31 cellular contexts compared by ENCODE assay signal in genomic region chrX:140250363-140250762, GRCh38.
"Had no signal": no experiment of that assay in that cellular context is flagged by ENCODE, and none has a peak within 500 bp of the region (broad histone marks: within the 10 kb centered on the region; RNA-seq: fewer than 3 reads in every experiment).

No MANE protein-coding gene starts in this region.

- H3K4me3 Mint-ChIP-seq: activated CD4-positive, alpha-beta memory T cell treated with anti-CD3 and anti-CD28 coated beads for 36 hours; activated CD4-positive, alpha-beta T cell treated with anti-CD3 and anti-CD28 coated beads for 36 hours; activated CD4-positive, alpha-beta T cell treated with anti-CD3 and anti-CD28 coated beads, Interleukin-2, amount 10 ng/mL, durations not matched to agents 24 days and 14 days; activated CD8-positive, alpha-beta memory T cell treated with anti-CD3 and anti-CD28 coated beads, Interleukin-2, amount 10 ng/mL, durations not matched to agents 7 days and 5 days; activated CD8-positive, alpha-beta T cell treated with anti-CD3 and anti-CD28 coated beads, Interleukin-2, amount 10 ng/mL, durations not matched to agents 7 days and 5 days; activated naive CD4-positive, alpha-beta T cell treated with anti-CD3 and anti-CD28 coated beads for 36 hours; activated naive CD4-positive, alpha-beta T cell treated with anti-CD3 and anti-CD28 coated beads, Interleukin-2, amount 50 U/mL, for 24 hours; activated naive CD8-positive, alpha-beta T cell treated with anti-CD3 and anti-CD28 coated beads for 36 hours; activated naive CD8-positive, alpha-beta T cell treated with anti-CD3 and anti-CD28 coated beads, Interleukin-2, amount 50 U/mL, for 24 hours; activated T-helper 1 cell treated with anti-CD3 and anti-CD28 coated beads, Interleukin-12 subunit alpha, Interleukin-12 subunit beta, Interleukin-2, Interleukin-4 antibody, amounts not matched to agents 30 ng/mL and 10 ng/mL and 1 ng/mL, durations not matched to agents 14 hours and 24 hours and 36 hours had no signal

- H3K4me3 ChIP-seq: adrenal gland, breast epithelium, cardiac muscle cell, colonic mucosa, gastrocnemius medialis had no signal

- DNase-seq: activated CD4-positive, alpha-beta memory T cell treated with anti-CD3 and anti-CD28 coated beads for 36 hours; activated CD4-positive, alpha-beta T cell treated with anti-CD3 and anti-CD28 coated beads for 36 hours; activated CD4-positive, alpha-beta T cell treated with anti-CD3 and anti-CD28 coated beads, Interleukin-2, amount 10 ng/mL, durations not matched to agents 24 days and 14 days; activated CD4-positive, CD25-positive, alpha-beta regulatory T cell; activated CD4-positive, CD25-positive, alpha-beta regulatory T cell treated with anti-CD3 and anti-CD28 coated beads, Interleukin-2, amount 50 U/mL, for 72 hours; activated CD8-positive, alpha-beta memory T cell treated with anti-CD3 and anti-CD28 coated beads, Interleukin-2, amount 10 ng/mL, durations not matched to agents 7 days and 5 days; activated CD8-positive, alpha-beta memory T cell treated with anti-CD3 and anti-CD28 coated beads, Interleukin-2, amount 50 U/mL, for 4 hours; activated CD8-positive, alpha-beta T cell treated with anti-CD3 and anti-CD28 coated beads, Interleukin-2, amount 10 ng/mL, durations not matched to agents 7 days and 5 days; activated effector memory CD4-positive, alpha-beta T cell treated with anti-CD3 and anti-CD28 coated beads, Interleukin-2, amount 50 U/mL, for 16 hours; activated naive CD4-positive, alpha-beta T cell treated with anti-CD3 and anti-CD28 coated beads for 36 hours; activated naive CD8-positive, alpha-beta T cell treated with anti-CD3 and anti-CD28 coated beads for 36 hours; activated naive CD8-positive, alpha-beta T cell treated with anti-CD3 and anti-CD28 coated beads, Interleukin-2, amount 50 U/mL, for 24 hours; activated T-cell treated with anti-CD3 and anti-CD28 coated beads, Interleukin-2, amount 50 U/mL, for 1 hour; activated T-cell treated with anti-CD3 and anti-CD28 coated beads, Interleukin-2, amount 50 U/mL, for 48 hours; adrenal gland; amygdala; aorta; central memory CD4-positive, alpha-beta T cell; cerebellar nuclear complex; colonic mucosa; effector CD8-positive, alpha-beta T cell; foreskin keratinocyte; gastrocnemius medialis; T-helper 2 cell had no signal

- H3K27ac ChIP-seq: adrenal gland, breast epithelium, cardiac muscle cell, colonic mucosa, foreskin keratinocyte, gastrocnemius medialis had no signal

- H3K36me3 Mint-ChIP-seq: activated CD4-positive, alpha-beta memory T cell treated with anti-CD3 and anti-CD28 coated beads for 36 hours; activated CD8-positive, alpha-beta memory T cell treated with anti-CD3 and anti-CD28 coated beads, Interleukin-2, amount 10 ng/mL, durations not matched to agents 7 days and 5 days; activated naive CD4-positive, alpha-beta T cell treated with anti-CD3 and anti-CD28 coated beads, Interleukin-2, amount 50 U/mL, for 24 hours; activated naive CD8-positive, alpha-beta T cell treated with anti-CD3 and anti-CD28 coated beads for 36 hours; brain had no signal

- H3K9me3 Mint-ChIP-seq: activated CD4-positive, alpha-beta memory T cell treated with anti-CD3 and anti-CD28 coated beads for 36 hours; activated CD4-positive, alpha-beta T cell treated with anti-CD3 and anti-CD28 coated beads, Interleukin-2, amount 10 ng/mL, durations not matched to agents 24 days and 14 days; activated naive CD4-positive, alpha-beta T cell treated with anti-CD3 and anti-CD28 coated beads for 36 hours; activated naive CD4-positive, alpha-beta T cell treated with anti-CD3 and anti-CD28 coated beads, Interleukin-2, amount 50 U/mL, for 24 hours; activated naive CD8-positive, alpha-beta T cell treated with anti-CD3 and anti-CD28 coated beads for 36 hours; activated naive CD8-positive, alpha-beta T cell treated with anti-CD3 and anti-CD28 coated beads, Interleukin-2, amount 50 U/mL, for 24 hours; activated T-helper 1 cell treated with anti-CD3 and anti-CD28 coated beads, Interleukin-12 subunit alpha, Interleukin-12 subunit beta, Interleukin-2, Interleukin-4 antibody, amounts not matched to agents 30 ng/mL and 10 ng/mL and 1 ng/mL, durations not matched to agents 14 hours and 24 hours and 36 hours; activated T-helper 2 cell treated with anti-CD3 and anti-CD28 coated beads, Interferon-gamma antibody, Interleukin-2, Interleukin-4, amounts not matched to agents 10 μg/mL and 5 μg/mL and 100 μg/mL, durations not matched to agents 14 hours and 24 hours and 36 hours had no signal

- H3K4me1 Mint-ChIP-seq: activated CD4-positive, alpha-beta T cell treated with anti-CD3 and anti-CD28 coated beads for 36 hours; activated CD4-positive, alpha-beta T cell treated with anti-CD3 and anti-CD28 coated beads, Interleukin-2, amount 10 ng/mL, durations not matched to agents 24 days and 14 days; activated CD8-positive, alpha-beta memory T cell treated with anti-CD3 and anti-CD28 coated beads, Interleukin-2, amount 10 ng/mL, durations not matched to agents 7 days and 5 days; activated naive CD4-positive, alpha-beta T cell treated with anti-CD3 and anti-CD28 coated beads, Interleukin-2, amount 50 U/mL, for 24 hours; activated naive CD8-positive, alpha-beta T cell treated with anti-CD3 and anti-CD28 coated beads for 36 hours; activated naive CD8-positive, alpha-beta T cell treated with anti-CD3 and anti-CD28 coated beads, Interleukin-2, amount 50 U/mL, for 24 hours had no signal

- H3K27me3 Mint-ChIP-seq: activated CD4-positive, alpha-beta memory T cell treated with anti-CD3 and anti-CD28 coated beads for 36 hours; activated CD4-positive, alpha-beta T cell treated with anti-CD3 and anti-CD28 coated beads for 36 hours; activated CD4-positive, alpha-beta T cell treated with anti-CD3 and anti-CD28 coated beads, Interleukin-2, amount 10 ng/mL, durations not matched to agents 24 days and 14 days; activated CD8-positive, alpha-beta memory T cell treated with anti-CD3 and anti-CD28 coated beads, Interleukin-2, amount 10 ng/mL, durations not matched to agents 7 days and 5 days; activated naive CD8-positive, alpha-beta T cell treated with anti-CD3 and anti-CD28 coated beads for 36 hours; activated naive CD8-positive, alpha-beta T cell treated with anti-CD3 and anti-CD28 coated beads, Interleukin-2, amount 50 U/mL, for 24 hours; brain had no signal

- H3K4me1 ChIP-seq: adrenal gland, breast epithelium, colonic mucosa, foreskin keratinocyte, gastrocnemius medialis had no signal

- H3K27ac Mint-ChIP-seq: activated CD4-positive, alpha-beta memory T cell treated with anti-CD3 and anti-CD28 coated beads for 36 hours; activated CD4-positive, alpha-beta T cell treated with anti-CD3 and anti-CD28 coated beads for 36 hours; activated CD4-positive, alpha-beta T cell treated with anti-CD3 and anti-CD28 coated beads, Interleukin-2, amount 10 ng/mL, durations not matched to agents 24 days and 14 days; activated CD8-positive, alpha-beta memory T cell treated with anti-CD3 and anti-CD28 coated beads, Interleukin-2, amount 10 ng/mL, durations not matched to agents 7 days and 5 days; activated CD8-positive, alpha-beta T cell treated with anti-CD3 and anti-CD28 coated beads, Interleukin-2, amount 10 ng/mL, durations not matched to agents 7 days and 5 days; activated naive CD4-positive, alpha-beta T cell treated with anti-CD3 and anti-CD28 coated beads for 36 hours; activated naive CD4-positive, alpha-beta T cell treated with anti-CD3 and anti-CD28 coated beads, Interleukin-2, amount 50 U/mL, for 24 hours; activated naive CD8-positive, alpha-beta T cell treated with anti-CD3 and anti-CD28 coated beads for 36 hours; activated naive CD8-positive, alpha-beta T cell treated with anti-CD3 and anti-CD28 coated beads, Interleukin-2, amount 50 U/mL, for 24 hours; activated T-helper 1 cell treated with anti-CD3 and anti-CD28 coated beads, Interleukin-12 subunit alpha, Interleukin-12 subunit beta, Interleukin-2, Interleukin-4 antibody, amounts not matched to agents 30 ng/mL and 10 ng/mL and 1 ng/mL, durations not matched to agents 14 hours and 24 hours and 36 hours; activated T-helper 2 cell treated with anti-CD3 and anti-CD28 coated beads, Interferon-gamma antibody, Interleukin-2, Interleukin-4, amounts not matched to agents 10 μg/mL and 5 μg/mL and 100 μg/mL, durations not matched to agents 14 hours and 24 hours and 36 hours had no signal

- ATAC-seq: activated CD4-positive, alpha-beta T cell treated with anti-CD3 and anti-CD28 coated beads for 36 hours; activated CD8-positive, alpha-beta memory T cell treated with anti-CD3 and anti-CD28 coated beads, Interleukin-2, amount 10 ng/mL, durations not matched to agents 7 days and 5 days; activated CD8-positive, alpha-beta T cell treated with anti-CD3 and anti-CD28 coated beads, Interleukin-2, amount 10 ng/mL, durations not matched to agents 7 days and 5 days; activated naive CD8-positive, alpha-beta T cell treated with anti-CD3 and anti-CD28 coated beads, Interleukin-2, amount 50 U/mL, for 24 hours; esophagus mucosa; foreskin keratinocyte; gastrocnemius medialis had no signal

- H3K27me3 ChIP-seq: cardiac muscle cell, colonic mucosa, foreskin keratinocyte, gastrocnemius medialis had no signal

- H3K9me3 ChIP-seq: adrenal gland, breast epithelium, colonic mucosa, gastrocnemius medialis had no signal

- H3K36me3 ChIP-seq: adrenal gland, breast epithelium, cardiac muscle cell, colonic mucosa, gastrocnemius medialis had no signal
